10 cellular contexts compared by ENCODE assay signal in genomic region chr10:69474688-69475432, GRCh38. TPM values are rescaled to one million over a fixed set of nuclear protein-coding genes. Genes with fewer than 3 reads are reported as not detected.
DNase-seq lines count a peak whose midpoint lies in the region; ATAC-seq, FAIRE-seq and TF ChIP-seq lines count a peak whose summit lies in the region.
"Had no signal": no experiment of that assay in that cellular context is flagged by ENCODE, and none has a peak within 500 bp of the region (broad histone marks: within the 10 kb centered on the region; RNA-seq: fewer than 3 reads in every experiment).

No MANE protein-coding gene starts in this region.

- H3K36me3 Mint-ChIP-seq in HFFc6 (ENCODE audit: low read depth): no peaks in the 10 kb centered on the region
- no peaks in the 10 kb centered on the region for H3K36me3 Mint-ChIP-seq in CD8-positive, alpha-beta memory T cell

- H3K36me3 ChIP-seq in bronchial epithelial cell (ENCODE audit: control insufficient read depth, insufficient read depth, low read length) (no peaks in the 10 kb centered on the region), left lung (no peaks in the 10 kb centered on the region), suprapubic skin (no peaks in the 10 kb centered on the region)
- H3K36me3 ChIP-seq in CD8-positive, alpha-beta memory T cell (ENCODE audit: insufficient read depth, low read length): no peaks in the 10 kb centered on the region

- H3K9me3 Mint-ChIP-seq in HFFc6: no peaks in the 10 kb centered on the region
- H3K9me3 Mint-ChIP-seq in CD8-positive, alpha-beta memory T cell: no peaks in the 10 kb centered on the region

- CTCF ChIA-PET in CD8-positive, alpha-beta memory T cell (lab: Charles Lee): no interaction called here

- FAIRE-seq in bronchial epithelial cell (lab: Jason Lieb, UNC): no peak

- peak overlapping the region; percentile 53 to 72 for H3K27ac ChIP-seq in left lung
- H3K27ac ChIP-seq in suprapubic skin: peak overlapping the region; percentile 50
- no peak overlapping the region for H3K27ac ChIP-seq in CD8-positive, alpha-beta memory T cell (ENCODE audit: low read depth, low read length)

- TF ChIP-seq CTCF in HFFc6 (IDR thresholded peaks at IDR 0.05) (no peak), bronchial epithelial cell (IDR thresholded peaks at IDR 0.05; ENCODE audit: insufficient read depth, low read length, severe bottlenecking) (no peak), left lung (IDR thresholded peaks at IDR 0.05) (no peak), suprapubic skin (IDR thresholded peaks at IDR 0.05) (no peak)

- H3K27me3 ChIP-seq in bronchial epithelial cell (ENCODE audit: control insufficient read depth, insufficient read depth, low read length): no peaks in the 10 kb centered on the region
- H3K27me3 ChIP-seq in left lung: no peaks in the 10 kb centered on the region
- peaks cover 4% of the 10 kb centered on the region for H3K27me3 ChIP-seq in suprapubic skin
- H3K27me3 ChIP-seq in CD8-positive, alpha-beta memory T cell (ENCODE audit: insufficient read depth, low read length, poor library complexity, severe bottlenecking): no peaks in the 10 kb centered on the region

- no peaks in the 10 kb centered on the region; the same call in none of the 2 replicates for H3K27me3 Mint-ChIP-seq in HFFc6 (ENCODE audit: insufficient read depth)
- H3K27me3 Mint-ChIP-seq in CD8-positive, alpha-beta memory T cell: peaks cover 1 to 25% of the 10 kb centered on the region in 2 donors

- H3K27ac Mint-ChIP-seq in HFFc6: peak overlapping the region; percentile 95
- no peak overlapping the region for H3K27ac Mint-ChIP-seq in CD8-positive, alpha-beta memory T cell

- peak overlapping the region; percentile 72 for H3K4me3 Mint-ChIP-seq in HFFc6
- H3K4me3 Mint-ChIP-seq in CD8-positive, alpha-beta memory T cell: no peak overlapping the region

- TF ChIP-seq EP300 in suprapubic skin (IDR thresholded peaks at IDR 0.05): no peak

- peak; percentile 70 for ATAC-seq in left lung

- intact Hi-C loops in left lung (cut with DNase I): no loop called here

- H3K4me1 Mint-ChIP-seq in HFFc6 (ENCODE audit: low read depth): peaks cover 55% of the 10 kb centered on the region
- H3K4me1 Mint-ChIP-seq in CD8-positive, alpha-beta memory T cell: no peaks in the 10 kb centered on the region

- H3K4me1 ChIP-seq in left lung (peaks cover 29 to 62% of the 10 kb centered on the region in 2 donors), suprapubic skin (peaks cover 32% of the 10 kb centered on the region)
- H3K4me1 ChIP-seq in CD8-positive, alpha-beta memory T cell (ENCODE audit: insufficient read depth, low read length): no peaks in the 10 kb centered on the region

- WGBS in suprapubic skin: 48% methylated on average over 8 of the region's 9 CpGs

- H3K4me3 ChIP-seq in bronchial epithelial cell (ENCODE audit: low read depth, low read length) (no peak overlapping the region), left lung (no peak overlapping the region), suprapubic skin (no peak overlapping the region)
- no peak overlapping the region for H3K4me3 ChIP-seq in CD8-positive, alpha-beta memory T cell (ENCODE audit: low read length)

- no peak for TF ChIP-seq POLR2A in suprapubic skin (IDR thresholded peaks at IDR 0.05)

- DNase-seq in HFFc6 (peak; percentile 90), bronchial epithelial cell (ENCODE audit: low read depth) (peak; percentile 71), left lung (no peak), suprapubic skin (ENCODE audit: low spot score in 2 of 2) (no peak), NCI-H1048 (lab: John Stamatoyannopoulos, UW) (no peak)
- DNase-seq in stimulated activated CD4-positive, alpha-beta T cell treated with anti-CD3 and anti-CD28 coated beads, Interleukin-15, amount 100 ng/mL, for 24 hours: no peak
- no peak for DNase-seq in CD8-positive, alpha-beta memory T cell
- no peak for DNase-seq in effector CD4-positive, alpha-beta T cell
- DNase-seq: activated gamma-delta T cell; stimulated activated CD4-positive, alpha-beta T cell treated with anti-CD3 and anti-CD28 coated beads, Interleukin-4, amount 100 ng/mL, for 24 hours had no signal

- POLR2A ChIA-PET in CD8-positive, alpha-beta memory T cell (lab: Charles Lee): no interaction called here

- H3K9me3 ChIP-seq in left lung (no peaks in the 10 kb centered on the region), suprapubic skin (no peaks in the 10 kb centered on the region)
- H3K9me3 ChIP-seq in CD8-positive, alpha-beta memory T cell (ENCODE audit: low read length): no peaks in the 10 kb centered on the region

RNA-seq across cellular contexts. Expression of gene TSPAN15, which starts 23.6 kb away (rescaled TPM):
- total RNA-seq in HFFc6 (2021; fragmentation: NEBNext Ultra II Directional; extraction: Animal tissue kit (Norgen Biotek cat#: 25700)): 1 to 10 TPM; 1.8 to 4.0 (median 2.1) TPM
- 12.1 and 14.8 TPM in 2 replicates for total RNA-seq in bronchial epithelial cell
- 10 to 100 TPM; 52.4 to 67.9 TPM for total RNA-seq in left lung
- 10 to 100 TPM in 2 of 4 donors, 1 to 10 TPM in 2; 4.0 to 18.1 (median 11.7) TPM for total RNA-seq in suprapubic skin
- total RNA-seq in CD8-positive, alpha-beta memory T cell: 1 to 10 TPM; 1.4 to 2.4 TPM
- 20.2 TPM for polyA plus RNA-seq in CD8-positive, alpha-beta memory T cell

RNA-seq across cellular contexts. Expression of gene TACR2, which starts 58.1 kb away (rescaled TPM):
- total RNA-seq in HFFc6 (2021; fragmentation: NEBNext Ultra II Directional; extraction: Animal tissue kit (Norgen Biotek cat#: 25700)): not detected
- total RNA-seq in bronchial epithelial cell (under 0.01 TPM in 1 of 2 replicates, not detected in the other), left lung (under 1 TPM; 0.31 to 0.55 TPM), suprapubic skin (1 to 10 TPM in 1 of 4 donors, under 1 TPM in 3; 0.25 to 1.2 (median 0.63) TPM)
- total RNA-seq in CD8-positive, alpha-beta memory T cell: not detected
- not detected for polyA plus RNA-seq in CD8-positive, alpha-beta memory T cell

Comparison
In these comparisons a context has a peak if more than half of its experiments do, and no peak if none do; other contexts are left out.
1. DNase-seq: peak in HFFc6 (single experiment) and bronchial epithelial cell (single experiment); none in left lung (0 of 2), suprapubic skin (0 of 2), stimulated activated CD4-positive, alpha-beta T cell treated with anti-CD3 and anti-CD28 coated beads, Interleukin-15, amount 100 ng/mL, for 24 hours (single experiment), NCI-H1048 (single experiment), CD8-positive, alpha-beta memory T cell (0 of 5) and effector CD4-positive, alpha-beta T cell (single experiment).